In genomic region chr6:145815875-145816274, GRCh38 we compare ENCODE assay signal across 8 cellular contexts. TPM values are rescaled to one million over a fixed set of nuclear protein-coding genes. Genes with fewer than 3 reads are reported as not detected.
DNase-seq lines count a peak whose midpoint lies in the region; ATAC-seq and TF ChIP-seq lines count a peak whose summit lies in the region.

No MANE protein-coding gene starts in this region.

- WGBS in right lobe of liver (ENCODE audit: insufficient coverage, low coverage, low lambda C conversion rate, missing lambda C conversion rate): 28% methylated on average over 2 of the region's 2 CpGs

- H3K27me3 Mint-ChIP-seq in HFFc6 (ENCODE audit: insufficient read depth): peaks cover 3% of the 10 kb centered on the region

- no peaks in the 10 kb centered on the region for H3K9me3 Mint-ChIP-seq in HFFc6

- H3K9me3 ChIP-seq in ascending aorta (no peaks in the 10 kb centered on the region), right lobe of liver (no peaks in the 10 kb centered on the region), upper lobe of right lung (no peaks in the 10 kb centered on the region)

- H3K36me3 Mint-ChIP-seq in HFFc6 (ENCODE audit: low read depth): 0 out of 2 replicates have a peak, but pooled peaks cover under 1% of the 10 kb centered on the region

- intact Hi-C loops in ascending aorta (cut with DNase I): loop anchor here (1.0 to 10.0 kb wide), 4 partner anchors 29 to 1389 kb away; partner anchors contain the start of genes SHPRH and STXBP5
- intact Hi-C loops in right lobe of liver (cut with DNase I): no loop called here
- intact Hi-C loops in upper lobe of right lung (cut with DNase I): no loop called here

- ATAC-seq in right lobe of liver (peak in 3 of 4 donors; percentile 6 to 15 (median 7)), upper lobe of right lung (no peak), GM21447 (IDR thresholded peaks at IDR 0.05; ENCODE audit: unreplicated experiment) (no peak), HG02588 (IDR thresholded peaks at IDR 0.05; ENCODE audit: unreplicated experiment) (no peak)

- peak overlapping the region; percentile 97 for H3K27ac Mint-ChIP-seq in HFFc6

- H3K4me1 ChIP-seq in ascending aorta (peaks cover 0 to 21% of the 10 kb centered on the region in 2 donors), right lobe of liver (peaks cover 0 to 19% (median 3%) of the 10 kb centered on the region in 4 donors), upper lobe of right lung (peaks cover 31% of the 10 kb centered on the region)

- in situ Hi-C loops in G401 (cut with HindIII; ENCODE audit: low sequenced_read_pairs): no loop called here

- no peaks in the 10 kb centered on the region for H3K27me3 ChIP-seq in ascending aorta
- no peaks in the 10 kb centered on the region for H3K27me3 ChIP-seq in right lobe of liver
- H3K27me3 ChIP-seq in upper lobe of right lung: no peaks in the 10 kb centered on the region

- peaks cover 34% of the 10 kb centered on the region for H3K4me1 Mint-ChIP-seq in HFFc6 (ENCODE audit: low read depth)

- peak overlapping the region; percentile 92 to 94 for H3K27ac ChIP-seq in ascending aorta
- peak overlapping the region; percentile 91 to 95 (median 92) for H3K27ac ChIP-seq in right lobe of liver
- H3K27ac ChIP-seq in upper lobe of right lung: peak overlapping the region; percentile 94

- H3K36me3 ChIP-seq in ascending aorta (no peaks in the 10 kb centered on the region), right lobe of liver (no peaks in the 10 kb centered on the region), upper lobe of right lung (no peaks in the 10 kb centered on the region)

- peak overlapping the region; percentile 93 for H3K4me3 Mint-ChIP-seq in HFFc6

- no peak for TF ChIP-seq CTCF in AG10803 (conservative IDR thresholded peaks at IDR 0.05; ENCODE audit: low read length)
- TF ChIP-seq CTCF in HFFc6 (IDR thresholded peaks at IDR 0.05): no peak
- no peak for TF ChIP-seq CTCF in ascending aorta (IDR thresholded peaks at IDR 0.05)
- TF ChIP-seq CTCF in right lobe of liver (IDR thresholded peaks at IDR 0.05): no peak
- TF ChIP-seq CTCF in upper lobe of right lung (IDR thresholded peaks at IDR 0.05): no peak

- no peak for TF ChIP-seq POLR2A in right lobe of liver (IDR thresholded peaks at IDR 0.05)

- DNase-seq in AG10803 (ENCODE audit: low read depth) (no peak), HFFc6 (no peak), ascending aorta (ENCODE audit: low spot score in 2 of 2) (no peak), right lobe of liver (peak in 1 of 3 donors; percentile 20), upper lobe of right lung (no peak), G401 (ENCODE audit: low spot score) (no peak)

- peak overlapping the region; percentile 84 for H3K4me3 ChIP-seq in AG10803 (ENCODE audit: low read length)
- peak overlapping the region; percentile 77 to 95 for H3K4me3 ChIP-seq in ascending aorta
- peak overlapping the region; percentile 61 to 76 (median 76) for H3K4me3 ChIP-seq in right lobe of liver
- peak overlapping the region; percentile 76 for H3K4me3 ChIP-seq in upper lobe of right lung

RNA-seq across cellular contexts. Expression of gene FBXO30, which starts 1.3 kb away (rescaled TPM):
- 10 to 100 TPM; 12.7 to 14.9 (median 13.9) TPM for total RNA-seq in HFFc6 (2021; fragmentation: NEBNext Ultra II Directional; extraction: Animal tissue kit (Norgen Biotek cat#: 25700))
- 1.2 TPM for total RNA-seq in ascending aorta
- total RNA-seq in right lobe of liver: 1 to 10 TPM; 2.2 to 3.2 (median 3.0) TPM
- total RNA-seq in upper lobe of right lung: 9.4 TPM
- total RNA-seq in G401 (2014; rRNA removed; shearing (Covaris generic)): 6.3 and 7.7 TPM in 2 replicates

Comparison
In these comparisons a context has a peak if more than half of its experiments do, and no peak if none do; other contexts are left out.
1. ATAC-seq: peak in right lobe of liver (3 of 4); none in upper lobe of right lung (single experiment), GM21447 (single experiment) and HG02588 (single experiment).
2. Peak in every context shown above with its lines, with median percentiles within 50 percentile points of each other: H3K4me3 ChIP-seq and H3K27ac ChIP-seq.